Comparison of ENCODE assay signal across 16 cellular contexts in the genomic region with DNA sequence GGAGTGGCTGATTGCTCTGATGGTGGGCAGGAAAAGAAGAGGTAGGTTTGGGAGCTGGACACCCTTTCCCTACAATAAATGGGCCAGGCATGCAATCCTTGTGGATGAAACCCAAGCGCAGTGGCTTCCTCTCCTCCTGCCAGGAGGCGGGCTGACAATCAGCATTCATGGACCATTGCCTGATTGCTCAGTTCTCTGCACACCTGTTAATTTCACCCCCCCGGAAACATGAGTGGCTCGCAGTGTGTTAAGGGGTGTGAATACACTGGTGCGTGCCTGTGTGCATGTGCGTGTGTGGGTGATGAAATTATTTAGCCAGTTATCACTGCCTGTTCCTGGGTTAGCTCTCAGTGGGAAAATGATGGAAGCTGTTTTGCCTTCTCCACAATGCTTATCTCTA.
"Had no signal": no experiment of that assay in that cellular context is flagged by ENCODE, and none has a peak within 500 bp of the region (broad histone marks: within the 10 kb centered on the region; RNA-seq: fewer than 3 reads in every experiment).

No MANE protein-coding gene starts in this region.

- ATAC-seq: activated CD4-positive, alpha-beta T cell treated with anti-CD3 and anti-CD28 coated beads for 36 hours; activated T-cell treated with anti-CD3 and anti-CD28 coated beads, Interleukin-2, amount 50 U/mL, for 4 hours; left ventricle myocardium superior; naive thymus-derived CD8-positive, alpha-beta T cell; WTC11 had no signal

- FAIRE-seq: astrocyte, frontal cortex, urothelium cell line had no signal

- DNase-seq: activated CD4-positive, alpha-beta T cell treated with anti-CD3 and anti-CD28 coated beads for 36 hours; activated CD4-positive, alpha-beta T cell treated with anti-CD3 and anti-CD28 coated beads, Interleukin-2, amount 50 U/mL, for 48 hours; activated CD8-positive, alpha-beta memory T cell treated with anti-CD3 and anti-CD28 coated beads, Interleukin-2, amount 50 U/mL, for 48 hours; activated naive CD4-positive, alpha-beta T cell; activated T-cell treated with anti-CD3 and anti-CD28 coated beads, Interleukin-2, amount 50 U/mL, for 4 hours; adrenal gland; glutamatergic neuron; left ventricle myocardium superior; mammary epithelial cell; naive thymus-derived CD8-positive, alpha-beta T cell; stomach; T1000 had no signal
